8 cellular contexts compared by ENCODE assay signal in genomic region chr6:30556964-30557682, GRCh38. TPM values are rescaled to one million over a fixed set of nuclear protein-coding genes. Genes with fewer than 3 reads are reported as not detected.
DNase-seq lines count a peak whose midpoint lies in the region; TF ChIP-seq lines count a peak whose summit lies in the region.

Gene PRR3, plus strand, starts transcription at chr6:30557295. Its CDS starts 50 bp downstream, at chr6:30557345.

- H3K4me1 ChIP-seq in neutrophil (ENCODE audit: control insufficient read depth in 1 of 2, insufficient read depth in 1 of 2, low read depth in 1 of 2, low read length in 1 of 2) = peaks cover 23% of the 10 kb centered on the region in 2 experiments
- peaks cover 16% of the 10 kb centered on the region for H3K4me1 ChIP-seq in testis

- 0 to 1% methylated on average over 35 to 40 of the region's 40 CpGs for WGBS in testis, 2 donors

- intact Hi-C loops in testis (cut with DNase I; ENCODE audit: low total_unique reads) = no loop called here

- peak within 1 kb of the TSS; percentile 99 for H3K27ac ChIP-seq in neutrophil
- H3K27ac ChIP-seq in testis = peak within 1 kb of the TSS; percentile 96 to 99

- H3K36me3 ChIP-seq in H7 (replicated peaks; ENCODE audit: control insufficient read depth, insufficient read depth, low read length) (peaks cover 22% of the 10 kb centered on the region), neutrophil (peaks cover 10% of the 10 kb centered on the region), testis (ENCODE audit: low read depth, missing control alignments) (no peaks in the 10 kb centered on the region)

- H3K4me3 ChIP-seq in H7 (ENCODE audit: insufficient read depth, low read depth, low read length) = peak within 1 kb of the TSS; percentile 75
- H3K4me3 ChIP-seq in neutrophil (ENCODE audit: low read depth in 1 of 2, low read length in 1 of 2) = peak within 1 kb of the TSS; percentile 95 to 100
- peak within 1 kb of the TSS; percentile 92 to 97 for H3K4me3 ChIP-seq in testis

- TF ChIP-seq CTCF in neutrophil (IDR thresholded peaks at IDR 0.05) = no peak
- TF ChIP-seq CTCF in testis (IDR thresholded peaks at IDR 0.05) = peak in 1 of 3 experiments; percentile 11

- TF ChIP-seq POLR2A in testis (IDR thresholded peaks at IDR 0.05) = no peak

- H3K27me3 ChIP-seq in H7 (ENCODE audit: control insufficient read depth, insufficient read depth, low read length) (no peaks in the 10 kb centered on the region), neutrophil (peaks cover 6% of the 10 kb centered on the region), testis (no peaks in the 10 kb centered on the region)

- H3K9me3 ChIP-seq in neutrophil (no peaks in the 10 kb centered on the region), testis (no peaks in the 10 kb centered on the region)

- DNase-seq in GDM1 (lab: John Stamatoyannopoulos, UW) (peak; percentile 79), H7 (peak; percentile 90), M059J (ENCODE audit: low read depth) (peak; percentile 96), SHP77 (lab: John Stamatoyannopoulos, UW) (peak; percentile 82 to 87), activated gamma-delta T cell treated with Interleukin-2 at 50 U/mL for 16 hours (peak; percentile 68), foreskin melanocyte (peak; percentile 92), testis (peak; percentile 93)

RNA-seq across cellular contexts. Expression of gene PRR3, which starts in this region (rescaled TPM):
- 14.3 and 14.7 TPM in 2 replicates for total RNA-seq in H7 (2014; rRNA removed; shearing (Covaris generic))
- 21.2 and 45.8 TPM in 2 replicates for total RNA-seq in M059J (2014; rRNA removed; shearing (Covaris generic))
- total RNA-seq in testis = 10 to 100 TPM; 11.2 to 22.9 TPM
- 11.0 TPM for polyA plus RNA-seq in testis (ENCODE audit: insufficient read depth, low read depth, low replicate concordance)

Comparison
In these comparisons a context has a peak if more than half of its experiments do, and no peak if none do; other contexts are left out.
1. Peak in every context shown above with its lines: DNase-seq, H3K4me3 ChIP-seq and H3K27ac ChIP-seq.